Comparison of ENCODE assay signal across 25 cellular contexts in the genomic region with DNA sequence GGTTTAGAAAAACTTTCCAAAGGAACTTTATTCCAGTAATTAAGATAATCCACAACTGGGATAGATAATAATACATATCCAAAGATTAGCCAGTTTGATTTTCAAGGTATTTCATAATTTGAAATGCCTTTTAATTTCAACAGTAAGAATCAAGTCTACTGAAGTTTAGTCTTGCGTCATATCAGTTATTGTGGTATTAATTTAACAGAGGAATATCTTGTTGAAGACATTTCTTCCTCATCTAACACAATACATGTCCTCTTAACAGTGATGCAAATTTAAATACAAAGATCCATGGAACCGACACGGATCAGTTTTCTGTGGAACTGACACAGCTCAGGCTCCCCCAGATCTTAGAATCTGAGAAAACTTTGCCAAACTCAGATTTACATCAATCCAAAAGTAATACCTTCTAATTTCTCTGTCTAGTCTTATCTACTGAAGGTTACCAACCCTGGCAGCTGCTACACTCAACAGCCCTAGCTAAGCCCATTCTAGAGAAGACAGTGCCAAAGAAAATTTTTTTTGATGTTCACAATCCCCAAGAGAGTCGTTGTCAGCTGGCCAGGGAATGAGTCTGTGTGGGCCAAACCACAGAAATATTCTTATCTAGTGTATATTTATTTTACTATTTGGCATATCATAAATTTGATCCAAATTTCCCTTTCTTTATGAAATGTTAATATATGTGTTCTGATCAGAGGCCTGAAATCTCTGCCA.
DNase-seq lines count a peak whose midpoint lies in the region; ATAC-seq, FAIRE-seq and TF ChIP-seq lines count a peak whose summit lies in the region.
"Had no signal": no experiment of that assay in that cellular context is flagged by ENCODE, and none has a peak within 500 bp of the region (broad histone marks: within the 10 kb centered on the region; RNA-seq: fewer than 3 reads in every experiment).

No MANE protein-coding gene starts in this region.

- in situ Hi-C loops in HepG2 (cut with HindIII; ENCODE audit: extremely low pct_ligation_motif_present, low pct_unique_long_range_greater_than_20kb) = loop anchor here (25.0 kb wide), 3 partner anchors 739 to 1339 kb away; no protein-coding TSS in a partner anchor
- in situ Hi-C loops in astrocyte of the spinal cord (cut with HindIII; ENCODE audit: low sequenced_read_pairs) = no loop called here

- no peak overlapping the region for H3K4me2 ChIP-seq in HepG2 (ENCODE audit: low read depth, low read length)

- H4K20me1 ChIP-seq in HepG2 (ENCODE audit: insufficient read depth, low read length) = no peaks in the 10 kb centered on the region

- TF ChIP-seq EP300 in HepG2 (IDR thresholded peaks at IDR 0.05; ENCODE audit: low read depth in 2 of 2, low read length in 2 of 2) (no peak), HepG2 (CRISPR knock-in tag; IDR thresholded peaks at IDR 0.05; ENCODE audit: borderline replicate concordance) (no peak)

- CTCF ChIA-PET in HepG2 (lab: Yijun Ruan, JAX; ENCODE audit: low intra/inter-chr PET ratio, low total read pairs) = no interaction called here

- ATAC-seq in HepG2 (no peak), right lobe of liver (no peak), HG02970 (IDR thresholded peaks at IDR 0.05; ENCODE audit: low FRiP score, unreplicated experiment) (no peak), GM18868 (IDR thresholded peaks at IDR 0.05; ENCODE audit: unreplicated experiment) (no peak)
- ATAC-seq: activated naive CD4-positive, alpha-beta T cell treated with anti-CD3 and anti-CD28 coated beads, Interleukin-2, amount 50 U/mL, for 72 hours; activated T-helper 17 cell treated with anti-CD3 and anti-CD28 coated beads, Interleukin-2, amount 50 U/mL, for 72 hours; HCT116; Panc1; psoas muscle had no signal

- no peak for DNase-seq in HepG2 (ENCODE audit: low spot score)
- no peak for DNase-seq in right lobe of liver
- peak; percentile 64 for DNase-seq in astrocyte of the spinal cord (ENCODE audit: low read depth, low spot score)
- peak; percentile 17 for DNase-seq in fibroblast of villous mesenchyme (ENCODE audit: low read depth)
- DNase-seq in erythroblast (lab: John Stamatoyannopoulos, UW) = no peak
- no peak for DNase-seq in NCI-H748 treated with DMSO at 0.1 percent for 48 hours (lab: John Stamatoyannopoulos, UW)
- DNase-seq: activated CD4-positive, alpha-beta T cell treated with anti-CD3 and anti-CD28 coated beads, Interleukin-2, amount 50 U/mL, for 48 hours; activated CD8-positive, alpha-beta memory T cell treated with anti-CD3 and anti-CD28 coated beads, Interleukin-2, amount 50 U/mL, for 48 hours; DND-41; effector CD8-positive, alpha-beta T cell; glutamatergic neuron; NCI-H1105 treated with DMSO at 0.1 percent for 48 hours; NCI-H510A treated with DMSO at 0.1 percent for 48 hours; psoas muscle; stimulated activated CD4-positive, alpha-beta T cell treated with anti-CD3 and anti-CD28 coated beads, Interleukin-4, amount 100 ng/mL, for 1 hour; stimulated activated naive CD4-positive, alpha-beta T cell had no signal

- no peaks in the 10 kb centered on the region for H3K27me3 ChIP-seq in HepG2 (ENCODE audit: control insufficient read depth in 1 of 2, insufficient read depth in 2 of 2, low read length in 2 of 2)
- H3K27me3 ChIP-seq in right lobe of liver = no peaks in the 10 kb centered on the region
- H3K27me3 ChIP-seq: neutrophil, vagina had no signal

- TF ChIP-seq POLR2A in HepG2 (IDR thresholded peaks at IDR 0.05; ENCODE audit: insufficient read depth in 1 of 2, low read depth in 2 of 2, low read length in 2 of 2) = no peak
- no peak for TF ChIP-seq POLR2A in right lobe of liver (IDR thresholded peaks at IDR 0.05)
- no peak for TF ChIP-seq POLR2A in erythroblast (IDR thresholded peaks at IDR 0.05; ENCODE audit: low read length)

- no peaks in the 10 kb centered on the region for H3K79me2 ChIP-seq in HepG2 (ENCODE audit: insufficient read depth, low read length)

- intact Hi-C loops in HepG2 (cut with micrococcal nuclease; ENCODE audit: unreplicated experiment) (no loop called here), right lobe of liver (cut with DNase I) (no loop called here)

- H3K27ac ChIP-seq in HepG2 (ENCODE audit: extremely low read length, insufficient read depth, low read length) = no peak overlapping the region
- H3K27ac ChIP-seq in right lobe of liver = no peak overlapping the region
- H3K27ac ChIP-seq: neutrophil, psoas muscle, thoracic aorta, vagina had no signal

- POLR2A ChIA-PET in HepG2 (lab: Yijun Ruan, JAX) = no interaction called here

- H3K4me3 ChIP-seq in HepG2 (replicated peaks in 1 of 3; ENCODE audit: insufficient read depth in 1 of 3, low read depth in 2 of 3, low read length in 3 of 3) (no peak overlapping the region), right lobe of liver (no peak overlapping the region), astrocyte of the spinal cord (ENCODE audit: low read depth, low read length) (no peak overlapping the region), fibroblast of villous mesenchyme (ENCODE audit: low read depth, low read length) (no peak overlapping the region)
- H3K4me3 ChIP-seq: psoas muscle, thoracic aorta, vagina had no signal

- 10% methylated on average over 4 of the region's 4 CpGs for WGBS in HepG2 (ENCODE audit: low lambda C conversion rate)
- WGBS in right lobe of liver (ENCODE audit: insufficient coverage, low coverage, low lambda C conversion rate, missing lambda C conversion rate) = 66% methylated on average over 4 of the region's 4 CpGs

- no peaks in the 10 kb centered on the region for H3K4me1 ChIP-seq in HepG2 (ENCODE audit: insufficient read depth, low read length)
- H3K4me1 ChIP-seq in right lobe of liver = no peaks in the 10 kb centered on the region
- H3K4me1 ChIP-seq: psoas muscle, vagina had no signal

- no peak for FAIRE-seq in HepG2 (lab: Jason Lieb, UNC)

- no peaks in the 10 kb centered on the region for H3K36me3 ChIP-seq in HepG2 (replicated peaks in 1 of 2; ENCODE audit: control insufficient read depth in 1 of 2, insufficient read depth in 2 of 2, low read length in 2 of 2)
- H3K36me3 ChIP-seq in right lobe of liver = no peaks in the 10 kb centered on the region
- H3K36me3 ChIP-seq: neutrophil, thoracic aorta, vagina had no signal

- H3K9ac ChIP-seq in HepG2 (ENCODE audit: insufficient read depth, low read depth, low read length) = no peak overlapping the region

- H2AFZ ChIP-seq in HepG2 (ENCODE audit: low read length) = no peak overlapping the region

- no peak for TF ChIP-seq RAD21 in HepG2 (CRISPR knock-in tag; IDR thresholded peaks at IDR 0.05)

- H3K9me3 ChIP-seq in HepG2 (ENCODE audit: low read length) (no peaks in the 10 kb centered on the region), right lobe of liver (no peaks in the 10 kb centered on the region)
- H3K9me3 ChIP-seq: neutrophil, psoas muscle, thoracic aorta, vagina had no signal

- BruUV-seq in HepG2 (replicated peaks; lab: Mats Ljungman, UMichigan) = no TSS peak

- TF ChIP-seq CTCF in HepG2 (CRISPR knock-in tag; IDR thresholded peaks at IDR 0.05) (no peak), right lobe of liver (IDR thresholded peaks at IDR 0.05) (no peak), astrocyte of the spinal cord (IDR thresholded peaks at IDR 0.05; ENCODE audit: low read depth, low read length) (no peak), fibroblast of villous mesenchyme (IDR thresholded peaks at IDR 0.05; ENCODE audit: insufficient read depth, low read depth, low read length) (no peak)

TF ChIP-seq in HepG2, 621 proteins besides CTCF, POLR2A, EP300 and RAD21:
- TF ChIP-seq, protein P1, sequence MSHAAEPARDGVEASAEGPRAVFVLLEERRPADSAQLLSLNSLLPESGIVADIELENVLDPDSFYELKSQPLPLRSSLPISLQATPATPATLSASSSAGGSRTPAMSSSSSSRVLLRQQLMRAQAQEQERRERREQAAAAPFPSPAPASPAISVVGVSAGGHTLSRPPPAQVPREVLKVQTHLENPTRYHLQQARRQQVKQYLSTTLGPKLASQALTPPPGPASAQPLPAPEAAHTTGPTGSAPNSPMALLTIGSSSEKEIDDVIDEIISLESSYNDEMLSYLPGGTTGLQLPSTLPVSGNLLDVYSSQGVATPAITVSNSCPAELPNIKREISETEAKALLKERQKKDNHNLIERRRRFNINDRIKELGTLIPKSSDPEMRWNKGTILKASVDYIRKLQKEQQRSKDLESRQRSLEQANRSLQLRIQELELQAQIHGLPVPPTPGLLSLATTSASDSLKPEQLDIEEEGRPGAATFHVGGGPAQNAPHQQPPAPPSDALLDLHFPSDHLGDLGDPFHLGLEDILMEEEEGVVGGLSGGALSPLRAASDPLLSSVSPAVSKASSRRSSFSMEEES (CRISPR knock-in tag; IDR thresholded peaks at IDR 0.05) = no peak
- peak; percentile 37; the same call in 1 of the 2 replicates for TF ChIP-seq CEBPB (IDR thresholded peaks at IDR 0.05; ENCODE audit: borderline replicate concordance, low read depth, low read length)
- no peak for TF ChIP-seq PCBP2 (optimal IDR thresholded peaks at IDR 0.05; ENCODE audit: low read depth, low read length, poor library complexity, severe bottlenecking)

Comparison
In these comparisons a context has a peak if more than half of its experiments do, and no peak if none do; other contexts are left out.
1. DNase-seq: peak in astrocyte of the spinal cord (single experiment) and fibroblast of villous mesenchyme (single experiment); none in HepG2 (single experiment), right lobe of liver (0 of 3), erythroblast (0 of 2) and NCI-H748 treated with DMSO at 0.1 percent for 48 hours (single experiment).